ENCODE assay signal across 22 cellular contexts in genomic region chr11:113855803-113856202, GRCh38. TPM values are rescaled to one million over a fixed set of nuclear protein-coding genes. Genes with fewer than 3 reads are reported as not detected.
DNase-seq lines count a peak whose midpoint lies in the region; ATAC-seq, FAIRE-seq and TF ChIP-seq lines count a peak whose summit lies in the region.
"Had no signal": no experiment of that assay in that cellular context is flagged by ENCODE, and none has a peak within 500 bp of the region (broad histone marks: within the 10 kb centered on the region; RNA-seq: fewer than 3 reads in every experiment).

No MANE protein-coding gene starts in this region.

- H3K9me3 ChIP-seq in cardiac muscle cell (ENCODE audit: low read depth) (no peaks in the 10 kb centered on the region), H9 (ENCODE audit: control insufficient read depth, low read depth, low read length) (no peaks in the 10 kb centered on the region)

- H4K91ac ChIP-seq in H9 (ENCODE audit: insufficient read length, low read depth, low read length), result no peak overlapping the region

- no peak overlapping the region for H3K4ac ChIP-seq in H9 (ENCODE audit: low read depth, low read length)

- no peak overlapping the region for H2BK120ac ChIP-seq in H9 (ENCODE audit: low read depth, low read length, poor library complexity, severe bottlenecking)

- no peak overlapping the region for H3K56ac ChIP-seq in H9 (ENCODE audit: insufficient read length, low read depth, low read length)

- intact Hi-C loops in Right ventricle myocardium superior (cut with DNase I), result no loop called here

- H3K23ac ChIP-seq in H9 (ENCODE audit: insufficient read length, low read depth, low read length), result no peak overlapping the region

- H3K4me3 Mint-ChIP-seq in H9 (no peak overlapping the region), memory B cell (no peak overlapping the region)
- H3K4me3 Mint-ChIP-seq: CD14-positive monocyte; CD4-positive, alpha-beta memory T cell had no signal

- no peaks in the 10 kb centered on the region for H3K23me2 ChIP-seq in H9 (ENCODE audit: insufficient read length, low read depth, low read length, poor library complexity, severe bottlenecking)

- no peak overlapping the region for H3K18ac ChIP-seq in H9 (ENCODE audit: insufficient read length, low read depth, low read length)

- no peak overlapping the region for H2BK5ac ChIP-seq in H9 (ENCODE audit: insufficient read length, low read length)

- H3K27me3 Mint-ChIP-seq in H9 (ENCODE audit: low read depth), result no peaks in the 10 kb centered on the region
- no peaks in the 10 kb centered on the region for H3K27me3 Mint-ChIP-seq in memory B cell
- H3K27me3 Mint-ChIP-seq: CD4-positive, alpha-beta memory T cell had no signal

- H2BK20ac ChIP-seq in H9 (ENCODE audit: low read depth, low read length, poor library complexity, severe bottlenecking), result no peak overlapping the region

- no peak overlapping the region for H3K14ac ChIP-seq in H9 (ENCODE audit: insufficient read depth, low read length)

- no peak overlapping the region for H3K9ac ChIP-seq in H9 (ENCODE audit: extremely low read depth, insufficient read length, low read length)
- H3K9ac ChIP-seq: BLaER1 had no signal

- H2BK15ac ChIP-seq in H9 (ENCODE audit: low read depth, low read length), result no peak overlapping the region

- H3K9me3 Mint-ChIP-seq in H9 (peaks cover 0 to 3% of the 10 kb centered on the region in 2 experiments; a peak in 3 of 5 replicates), memory B cell (no peaks in the 10 kb centered on the region)
- H3K9me3 Mint-ChIP-seq: CD4-positive, alpha-beta memory T cell had no signal

- peaks cover 4% of the 10 kb centered on the region for H3K79me1 ChIP-seq in H9 (ENCODE audit: insufficient read depth, low read depth, low read length, poor library complexity, severe bottlenecking)

- H3K27ac Mint-ChIP-seq in H9 (peak overlapping the region; percentile 22 to 92 (median 65); a peak in 2 of 7 replicates), memory B cell (peak overlapping the region; percentile 17)
- H3K27ac Mint-ChIP-seq: CD14-positive monocyte; CD4-positive, alpha-beta memory T cell had no signal

- H3T11ph ChIP-seq in H9 (ENCODE audit: low read length), result no peak overlapping the region

- H3K4me3 ChIP-seq in cardiac muscle cell, result no peak overlapping the region
- H3K4me3 ChIP-seq: BLaER1 had no signal

- peaks cover 55 to 60% of the 10 kb centered on the region in 2 experiments for H3K4me1 Mint-ChIP-seq in H9
- peaks cover 11% of the 10 kb centered on the region for H3K4me1 Mint-ChIP-seq in memory B cell
- H3K4me1 Mint-ChIP-seq: CD14-positive monocyte had no signal

- H4K20me1 ChIP-seq in H9 (ENCODE audit: control insufficient read depth, insufficient read depth, insufficient read length), result no peaks in the 10 kb centered on the region

- no peak overlapping the region for H2BK12ac ChIP-seq in H9 (ENCODE audit: insufficient read length, low read depth, low read length)

- peaks cover 14% of the 10 kb centered on the region for H3K4me1 ChIP-seq in cardiac muscle cell (ENCODE audit: low read depth)
- H3K4me1 ChIP-seq in H9 (ENCODE audit: insufficient read depth, low read length), result peaks cover 2% of the 10 kb centered on the region; the same call in 1 of the 2 replicates

- H2AK5ac ChIP-seq in H9 (ENCODE audit: insufficient read length, low read length), result no peak overlapping the region

- no peak overlapping the region for H2AFZ ChIP-seq in H9 (ENCODE audit: low read length)

- peaks cover 14% of the 10 kb centered on the region; the same call in 1 of the 2 replicates for H3K79me2 ChIP-seq in H9 (ENCODE audit: insufficient read depth, low read length)

- H3K36me3 Mint-ChIP-seq in H9 (ENCODE audit: insufficient read depth in 1 of 3, low read depth in 3 of 3) (peaks cover 20 to 40% (median 23%) of the 10 kb centered on the region in 3 experiments), memory B cell (peaks cover 17% of the 10 kb centered on the region)

- H3K36me3 ChIP-seq in cardiac muscle cell, result peaks cover 22% of the 10 kb centered on the region

- no peak overlapping the region for H4K5ac ChIP-seq in H9 (ENCODE audit: insufficient read length, low read depth, low read length)

- WGBS in H9 (ENCODE audit: extremely low coverage, insufficient read length, low lambda C conversion rate), result no CpG with 5 or more reads among the region's 6 CpGs

- FAIRE-seq in urothelium cell line (lab: Jason Lieb, UNC), result no peak
- FAIRE-seq: GM18507, HTR-8/SVneo had no signal

- DNase-seq in cardiac muscle cell (ENCODE audit: low read depth in 1 of 2, low spot score in 1 of 2) (no peak), Right ventricle myocardium superior (no peak), H9 (no peak), memory B cell (ENCODE audit: low spot score in 2 of 2) (no peak), urothelium cell line (ENCODE audit: low spot score) (no peak)
- DNase-seq in stimulated activated CD8-positive, alpha-beta memory T cell treated with anti-CD3 and anti-CD28 coated beads, Interleukin-4, amount 100 ng/mL, for 48 hours, result no peak
- DNase-seq: 8988T; CD4-positive, alpha-beta memory T cell; DMS153; DMS79; GDM1; HCEC 1CT; IMR-90 had no signal

- no peak overlapping the region for H3K4me2 ChIP-seq in H9 (ENCODE audit: insufficient read depth, insufficient read length, low read length)
- H3K4me2 ChIP-seq: BLaER1 had no signal

- no peak overlapping the region for H4K8ac ChIP-seq in H9 (replicated peaks; ENCODE audit: insufficient read length, low read depth, low read length)

- H3K27me3 ChIP-seq in cardiac muscle cell (no peaks in the 10 kb centered on the region), H9 (ENCODE audit: insufficient read depth, low read length) (no peaks in the 10 kb centered on the region)
- H3K27me3 ChIP-seq: BLaER1 had no signal

- no peak for ATAC-seq in Right ventricle myocardium superior (ENCODE audit: poor library complexity)
- no peak for ATAC-seq in memory B cell (ENCODE audit: low read depth)
- ATAC-seq in HG03039 (IDR thresholded peaks at IDR 0.05; ENCODE audit: unreplicated experiment), result no peak

- H3K27ac ChIP-seq in cardiac muscle cell, result peak overlapping the region; percentile 61
- no peak overlapping the region for H3K27ac ChIP-seq in H9 (ENCODE audit: insufficient read length, low read depth, low read length)
- H3K27ac ChIP-seq: BLaER1 had no signal

- TF ChIP-seq CTCF in cardiac muscle cell (IDR thresholded peaks at IDR 0.05; ENCODE audit: low read depth, low read length), result no peak
- no peak for TF ChIP-seq CTCF in H9 (conservative IDR thresholded peaks at IDR 0.05)

RNA-seq across cellular contexts. Expression of gene USP28, which starts 19.6 kb away (rescaled TPM):
- total RNA-seq in cardiac muscle cell (95.9 and 148 TPM in 2 replicates), Right ventricle myocardium superior (136 TPM), H9 (2021) (98.8 and 107 TPM in 2 replicates)
- 99.2 and 105 TPM in 2 replicates for polyA plus RNA-seq in cardiac muscle cell

RNA-seq across cellular contexts. Expression of gene HTR3B, which starts 48.8 kb away (rescaled TPM):
- not detected in 2 replicates for total RNA-seq in cardiac muscle cell
- polyA plus RNA-seq in cardiac muscle cell, result not detected in 2 replicates
- not detected for total RNA-seq in Right ventricle myocardium superior
- total RNA-seq in H9 (2021), result not detected in 2 replicates
- total RNA-seq: A673; CD4-positive, alpha-beta memory T cell; Daoy; H4; IMR-90 had no signal
- polyA plus RNA-seq: AG04450; CD4-positive, alpha-beta memory T cell; IMR-90 had no signal
